21 cellular contexts compared by ENCODE assay signal in the genomic region with DNA sequence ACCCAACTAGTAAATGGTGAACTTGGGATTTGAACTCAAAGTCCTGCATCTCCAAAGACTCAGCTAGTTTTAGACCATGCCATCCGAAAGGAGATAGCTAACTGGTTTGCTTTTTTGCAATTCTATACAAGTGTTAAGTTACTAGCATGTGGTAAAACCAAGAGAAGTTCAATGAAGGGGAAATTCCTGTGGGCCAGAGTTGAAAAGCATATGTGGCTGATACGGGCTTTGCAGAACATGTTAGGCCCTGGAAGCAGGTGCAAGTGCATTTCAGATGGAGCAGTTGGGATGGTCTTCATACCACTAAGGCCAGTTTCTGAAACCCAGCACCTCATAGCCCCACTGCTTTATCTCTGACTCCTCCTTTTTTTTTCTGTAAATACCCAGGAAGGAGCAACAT.
"Had no signal": no experiment of that assay in that cellular context is flagged by ENCODE, and none has a peak within 500 bp of the region (broad histone marks: within the 10 kb centered on the region; RNA-seq: fewer than 3 reads in every experiment).

No MANE protein-coding gene starts in this region.

- H3K27ac Mint-ChIP-seq: activated naive CD4-positive, alpha-beta T cell treated with anti-CD3 and anti-CD28 coated beads, Interleukin-2, amount 50 U/mL, for 24 hours; effector memory CD8-positive, alpha-beta T cell; naive thymus-derived CD8-positive, alpha-beta T cell; neural progenitor cell; stimulated activated memory B cell treated with anti-CD40 and anti-IgM and Interleukin-4, amounts not matched to agents 10 μg/mL and 1 μg/mL and 100 μg/mL, for 72 hours had no signal

- H3K4me2 ChIP-seq: neural progenitor cell had no signal

- DNase-seq: activated gamma-delta T cell treated with Interleukin-2 at 50 U/mL for 16 hours; activated T-cell treated with anti-CD3 and anti-CD28 coated beads, Interleukin-2, amount 50 U/mL, for 1 hour; anterior cingulate cortex; central memory CD4-positive, alpha-beta T cell; effector memory CD8-positive, alpha-beta T cell; hypothalamus; islet precursor cell; left cardiac atrium; naive thymus-derived CD8-positive, alpha-beta T cell; posterior cingulate gyrus; right lobe of liver; small intestine; stimulated activated CD4-positive, alpha-beta T cell treated with anti-CD3 and anti-CD28 coated beads, Interleukin-2, amount 100 ng/mL, for 24 hours; stomach; T-helper 9 cell; uterus had no signal

- H2AFZ ChIP-seq: neural progenitor cell had no signal

- H3K9me3 Mint-ChIP-seq: effector memory CD8-positive, alpha-beta T cell; stimulated activated memory B cell treated with anti-CD40 and anti-IgM and Interleukin-4, amounts not matched to agents 10 μg/mL and 1 μg/mL and 100 μg/mL, for 72 hours had no signal

- H3K9me3 ChIP-seq: right lobe of liver, stomach, uterus had no signal

- H3K4me1 ChIP-seq: neural progenitor cell, right lobe of liver, stomach, uterus had no signal

- ATAC-seq: effector memory CD8-positive, alpha-beta T cell; esophagus mucosa; naive thymus-derived CD8-positive, alpha-beta T cell; right lobe of liver; stimulated activated memory B cell treated with anti-CD40 and anti-IgM and Interleukin-4, amounts not matched to agents 10 μg/mL and 1 μg/mL and 100 μg/mL, for 72 hours had no signal

- H3K36me3 Mint-ChIP-seq: activated naive CD4-positive, alpha-beta T cell treated with anti-CD3 and anti-CD28 coated beads, Interleukin-2, amount 50 U/mL, for 24 hours; naive thymus-derived CD8-positive, alpha-beta T cell; neural progenitor cell; stimulated activated memory B cell treated with anti-CD40 and anti-IgM and Interleukin-4, amounts not matched to agents 10 μg/mL and 1 μg/mL and 100 μg/mL, for 72 hours had no signal

- H3K27ac ChIP-seq: neural progenitor cell, right lobe of liver, stomach, uterus had no signal

- H3K4me3 ChIP-seq: lung, neural progenitor cell, right lobe of liver, stomach, uterus had no signal

- H3K9ac ChIP-seq: neural progenitor cell had no signal

- H3K4me1 Mint-ChIP-seq: activated naive CD4-positive, alpha-beta T cell treated with anti-CD3 and anti-CD28 coated beads, Interleukin-2, amount 50 U/mL, for 24 hours; naive thymus-derived CD8-positive, alpha-beta T cell; stimulated activated memory B cell treated with anti-CD40 and anti-IgM and Interleukin-4, amounts not matched to agents 10 μg/mL and 1 μg/mL and 100 μg/mL, for 72 hours had no signal

- H3K4me3 Mint-ChIP-seq: activated naive CD4-positive, alpha-beta T cell treated with anti-CD3 and anti-CD28 coated beads, Interleukin-2, amount 50 U/mL, for 24 hours; effector memory CD8-positive, alpha-beta T cell; naive thymus-derived CD8-positive, alpha-beta T cell; neural progenitor cell; stimulated activated memory B cell treated with anti-CD40 and anti-IgM and Interleukin-4, amounts not matched to agents 10 μg/mL and 1 μg/mL and 100 μg/mL, for 72 hours had no signal

- H3K36me3 ChIP-seq: neural progenitor cell, right lobe of liver, stomach, uterus had no signal

- H3K27me3 ChIP-seq: neural progenitor cell, right lobe of liver, stomach, uterus had no signal
